ENCODE assay signal across 25 cellular contexts in the genomic region with DNA sequence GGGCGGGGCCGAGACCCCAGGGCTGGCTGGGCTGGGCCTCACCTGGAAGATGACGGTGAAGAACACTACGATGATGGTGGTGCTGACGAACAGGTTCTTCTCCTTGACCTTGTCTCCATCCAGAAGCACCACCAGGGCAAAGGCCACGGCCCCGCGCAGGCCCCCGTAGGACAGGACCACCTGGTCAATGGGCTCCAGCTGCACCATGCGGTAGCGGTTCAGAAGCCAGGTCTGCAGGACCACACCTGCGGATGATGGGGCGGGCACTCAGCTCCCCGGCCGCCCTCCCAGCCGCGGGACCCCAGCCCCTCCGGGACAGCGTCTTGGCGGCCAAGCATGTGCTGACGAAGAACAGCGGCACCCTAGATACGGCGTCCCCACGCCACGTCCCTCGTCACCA. TPM values are rescaled to one million over a fixed set of nuclear protein-coding genes. Genes with fewer than 3 reads are reported as not detected.
DNase-seq lines count a peak whose midpoint lies in the region; ATAC-seq and TF ChIP-seq lines count a peak whose summit lies in the region.
"Had no signal": no experiment of that assay in that cellular context is flagged by ENCODE, and none has a peak within 500 bp of the region (broad histone marks: within the 10 kb centered on the region; RNA-seq: fewer than 3 reads in every experiment).

No MANE protein-coding gene starts in this region.

- H3K4me1 ChIP-seq in BLaER1 = peaks cover 89% of the 10 kb centered on the region
- H3K4me1 ChIP-seq in BLaER1 treated with 17β-estradiol and CSF1 and Interleukin-3, amounts not matched to agents 10 nM and 100 nM = peaks cover 42 to 87% (median 83%) of the 10 kb centered on the region in 10 experiments
- H3K4me1 ChIP-seq in neuronal stem cell (ENCODE audit: control insufficient read depth in 2 of 2, insufficient read depth in 1 of 2, low read depth in 1 of 2, low read length in 2 of 2) = no peaks in the 10 kb centered on the region
- H3K4me1 ChIP-seq: BE2C had no signal

- ATAC-seq in HG03095 (IDR thresholded peaks at IDR 0.05; ENCODE audit: unreplicated experiment) = no peak
- ATAC-seq: GM12878 had no signal

- H3K79me1 ChIP-seq in neuronal stem cell (ENCODE audit: low read depth, low read length) = peaks cover 3% of the 10 kb centered on the region

- peak overlapping the region; percentile 65 for H4K8ac ChIP-seq in neuronal stem cell (ENCODE audit: low read depth, low read length)

- no peak overlapping the region for H2BK15ac ChIP-seq in neuronal stem cell (ENCODE audit: low read length)

- H2BK120ac ChIP-seq in neuronal stem cell (ENCODE audit: low read depth, low read length) = no peak overlapping the region

- peak overlapping the region; percentile 89 for H3K4me2 ChIP-seq in BLaER1
- peak overlapping the region; percentile 20 to 97 (median 87); a peak in 18 of 22 replicates for H3K4me2 ChIP-seq in BLaER1 treated with 17β-estradiol and CSF1 and Interleukin-3, amounts not matched to agents 10 nM and 100 nM
- no peak overlapping the region for H3K4me2 ChIP-seq in neuronal stem cell (ENCODE audit: insufficient read depth, low read length, poor library complexity, severe bottlenecking)

- H2BK12ac ChIP-seq in neuronal stem cell (ENCODE audit: low read length) = no peak overlapping the region

- peak overlapping the region; percentile 84 for H3K4ac ChIP-seq in neuronal stem cell (ENCODE audit: low read length)

- H3K27ac ChIP-seq in BLaER1 = no peak overlapping the region
- H3K27ac ChIP-seq in BLaER1 treated with 17β-estradiol and CSF1 and Interleukin-3, amounts not matched to agents 10 nM and 100 nM = no peak overlapping the region
- H3K27ac ChIP-seq in neuronal stem cell (replicated peaks; ENCODE audit: low read length) = no peak overlapping the region

- no peak overlapping the region for H2AK5ac ChIP-seq in neuronal stem cell (ENCODE audit: low read depth, low read length)

- H3K23ac ChIP-seq in neuronal stem cell (ENCODE audit: low read depth, low read length, poor library complexity) = peak overlapping the region; percentile 73

- no peak overlapping the region for H3K4me3 Mint-ChIP-seq in activated T-helper 2 cell treated with anti-CD3 and anti-CD28 coated beads, Interferon-gamma antibody, Interleukin-2, Interleukin-4, amounts not matched to agents 10 μg/mL and 5 μg/mL and 100 μg/mL, durations not matched to agents 14 hours and 24 hours and 36 hours (ENCODE audit: low read depth)
- H3K4me3 Mint-ChIP-seq: CD14-positive monocyte; CD4-positive, alpha-beta memory T cell; CD4-positive, CD25-positive, alpha-beta regulatory T cell had no signal

- H3K27ac Mint-ChIP-seq in activated T-helper 2 cell treated with anti-CD3 and anti-CD28 coated beads, Interferon-gamma antibody, Interleukin-2, Interleukin-4, amounts not matched to agents 10 μg/mL and 5 μg/mL and 100 μg/mL, durations not matched to agents 14 hours and 24 hours and 36 hours = no peak overlapping the region
- H3K27ac Mint-ChIP-seq: CD14-positive monocyte; CD4-positive, alpha-beta memory T cell; CD4-positive, CD25-positive, alpha-beta regulatory T cell; CD8-positive, alpha-beta memory T cell had no signal

- H3K14ac ChIP-seq in neuronal stem cell (ENCODE audit: low read length) = peak overlapping the region; percentile 89

- TF ChIP-seq EP300 in Ishikawa (IDR thresholded peaks at IDR 0.05; ENCODE audit: borderline replicate concordance) = no peak

- no peaks in the 10 kb centered on the region for H3K4me1 Mint-ChIP-seq in activated T-helper 2 cell treated with anti-CD3 and anti-CD28 coated beads, Interferon-gamma antibody, Interleukin-2, Interleukin-4, amounts not matched to agents 10 μg/mL and 5 μg/mL and 100 μg/mL, durations not matched to agents 14 hours and 24 hours and 36 hours (ENCODE audit: low read depth)

- no CpG with 5 or more reads among the region's 27 CpGs for WGBS in neuronal stem cell (ENCODE audit: extremely low coverage in 2 of 2, insufficient read length in 2 of 2, insufficient replicate concordance in 1 of 2), 2 donors

- H3K36me3 Mint-ChIP-seq in activated T-helper 2 cell treated with anti-CD3 and anti-CD28 coated beads, Interferon-gamma antibody, Interleukin-2, Interleukin-4, amounts not matched to agents 10 μg/mL and 5 μg/mL and 100 μg/mL, durations not matched to agents 14 hours and 24 hours and 36 hours (ENCODE audit: low read depth) = no peaks in the 10 kb centered on the region
- H3K36me3 Mint-ChIP-seq: CD14-positive monocyte; CD4-positive, alpha-beta memory T cell; CD4-positive, CD25-positive, alpha-beta regulatory T cell; CD8-positive, alpha-beta memory T cell had no signal

- H3K18ac ChIP-seq in neuronal stem cell (ENCODE audit: low read length) = peak overlapping the region; percentile 57

- H3K4me3 ChIP-seq in BLaER1 (no peak overlapping the region), neuronal stem cell (ENCODE audit: low read length in 2 of 2) (no peak overlapping the region)
- no peak overlapping the region; a peak in 1 of 20 replicates for H3K4me3 ChIP-seq in BLaER1 treated with 17β-estradiol and CSF1 and Interleukin-3, amounts not matched to agents 10 nM and 100 nM
- H3K4me3 ChIP-seq: GM12878 had no signal

- H2AFZ ChIP-seq in neuronal stem cell (ENCODE audit: low read length) = no peak overlapping the region

- no peak overlapping the region for H4K91ac ChIP-seq in neuronal stem cell (ENCODE audit: low read depth, low read length, poor library complexity)

- H3K9me3 Mint-ChIP-seq in activated T-helper 2 cell treated with anti-CD3 and anti-CD28 coated beads, Interferon-gamma antibody, Interleukin-2, Interleukin-4, amounts not matched to agents 10 μg/mL and 5 μg/mL and 100 μg/mL, durations not matched to agents 14 hours and 24 hours and 36 hours = no peaks in the 10 kb centered on the region
- H3K9me3 Mint-ChIP-seq: CD4-positive, alpha-beta memory T cell; CD4-positive, CD25-positive, alpha-beta regulatory T cell; CD8-positive, alpha-beta memory T cell had no signal

- no peaks in the 10 kb centered on the region for H3K36me3 ChIP-seq in BLaER1
- H3K36me3 ChIP-seq in BLaER1 treated with 17β-estradiol and CSF1 and Interleukin-3, amounts not matched to agents 10 nM and 100 nM = no peaks in the 10 kb centered on the region
- H3K36me3 ChIP-seq in neuronal stem cell (replicated peaks in 1 of 2; ENCODE audit: control insufficient read depth in 2 of 2, insufficient read depth in 2 of 2, low read length in 2 of 2) = no peaks in the 10 kb centered on the region
- H3K36me3 ChIP-seq: BE2C had no signal

- H4K20me1 ChIP-seq in BLaER1 = peaks cover 28% of the 10 kb centered on the region
- peaks cover 0 to 59% (median 26%) of the 10 kb centered on the region in 11 experiments; a peak in 18 of 22 replicates for H4K20me1 ChIP-seq in BLaER1 treated with 17β-estradiol and CSF1 and Interleukin-3, amounts not matched to agents 10 nM and 100 nM

- H3K27me3 ChIP-seq in BLaER1 (peaks cover 12% of the 10 kb centered on the region), neuronal stem cell (ENCODE audit: control insufficient read depth in 3 of 3, insufficient read depth in 3 of 3, low read depth in 1 of 3, low read length in 3 of 3) (peaks cover 0 to 4% (median 0%) of the 10 kb centered on the region in 3 experiments)
- H3K27me3 ChIP-seq in BLaER1 treated with 17β-estradiol and CSF1 and Interleukin-3, amounts not matched to agents 10 nM and 100 nM = peaks cover 1 to 74% (median 14%) of the 10 kb centered on the region in 11 experiments; a peak in 21 of 22 replicates

- DNase-seq in neuronal stem cell (ENCODE audit: low spot score) (no peak), NCI-H748 (lab: John Stamatoyannopoulos, UW; ENCODE audit: unreplicated experiment) (no peak), NCI-H526 treated with DMSO at 0.1 percent for 48 hours (lab: John Stamatoyannopoulos, UW) (no peak)
- no peak for DNase-seq in activated T-helper 2 cell treated with anti-CD3 and anti-CD28 coated beads, Interferon-gamma antibody, Interleukin-2, Interleukin-4, amounts not matched to agents 10 μg/mL and 5 μg/mL and 100 μg/mL, durations not matched to agents 14 hours and 24 hours and 36 hours (ENCODE audit: low spot score)
- DNase-seq: 8988T; ACHN; BE2C; C1 segment of cervical spinal cord; CD4-positive, alpha-beta memory T cell; CD4-positive, CD25-positive, alpha-beta regulatory T cell; CD8-positive, alpha-beta memory T cell; COR-L47; DMS 273 treated with DMSO at 0.1 percent for 48 hours; DMS153; DMS53; DMS79; DND-41; EL; GDM1 had no signal

- no peak overlapping the region for H3K9ac ChIP-seq in BLaER1
- no peak overlapping the region for H3K9ac ChIP-seq in BLaER1 treated with 17β-estradiol and CSF1 and Interleukin-3, amounts not matched to agents 10 nM and 100 nM
- no peak overlapping the region for H3K9ac ChIP-seq in neuronal stem cell (ENCODE audit: low read depth, low read length, poor library complexity)

- H3K9me3 ChIP-seq in BLaER1 (no peaks in the 10 kb centered on the region), neuronal stem cell (replicated peaks in 1 of 2; ENCODE audit: control insufficient read depth in 2 of 2, insufficient read depth in 1 of 2, low read depth in 1 of 2, low read length in 2 of 2) (no peaks in the 10 kb centered on the region)
- no peaks in the 10 kb centered on the region for H3K9me3 ChIP-seq in BLaER1 treated with 17β-estradiol and CSF1 and Interleukin-3, amounts not matched to agents 10 nM and 100 nM (replicated peaks in 1 of 11)
- H3K9me3 ChIP-seq: BE2C had no signal

- peaks cover 1% of the 10 kb centered on the region for H3K27me3 Mint-ChIP-seq in activated T-helper 2 cell treated with anti-CD3 and anti-CD28 coated beads, Interferon-gamma antibody, Interleukin-2, Interleukin-4, amounts not matched to agents 10 μg/mL and 5 μg/mL and 100 μg/mL, durations not matched to agents 14 hours and 24 hours and 36 hours (ENCODE audit: low read depth)

- intact Hi-C loops in activated T-helper 2 cell treated with anti-CD3 and anti-CD28 coated beads, Interferon-gamma antibody, Interleukin-2, Interleukin-4, amounts not matched to agents 10 μg/mL and 5 μg/mL and 100 μg/mL, durations not matched to agents 14 hours and 24 hours and 36 hours (cut with micrococcal nuclease) = no loop called here

- TF ChIP-seq RAD21 in Ishikawa (IDR thresholded peaks at IDR 0.05; ENCODE audit: low read depth) = no peak

- peak overlapping the region; percentile 13 for H2BK5ac ChIP-seq in neuronal stem cell (ENCODE audit: low read length)

TF ChIP-seq in Ishikawa, 13 proteins besides CTCF, POLR2A, EP300 and RAD21:
- TF ChIP-seq FOXM1 (IDR thresholded peaks at IDR 0.05; ENCODE audit: borderline replicate concordance, low read depth) = no peak
- TF ChIP-seq ZBTB7A (IDR thresholded peaks at IDR 0.05; ENCODE audit: low read depth) = 0 out of 2 replicates have a peak, but pooled peaks have one; percentile 28
TF ChIP-seq in Ishikawa: peak in this region for 1.

RNA-seq across cellular contexts. Expression of a gene that starts 39.5 kb away (rescaled TPM):
- 18.9 TPM for polyA plus RNA-seq in neuronal stem cell (2013, experiment 1 of 2)
- 18.7 TPM for polyA plus RNA-seq in neuronal stem cell (2013, experiment 2 of 2)
- 62.3 and 66.4 TPM in 2 replicates for total RNA-seq in activated T-helper 2 cell treated with anti-CD3 and anti-CD28 coated beads, Interferon-gamma antibody, Interleukin-2, Interleukin-4, amounts not matched to agents 10 μg/mL and 5 μg/mL and 100 μg/mL, durations not matched to agents 14 hours and 24 hours and 36 hours

RNA-seq across cellular contexts. Expression of a gene that starts 41.7 kb away (rescaled TPM):
- 3.3 TPM for polyA plus RNA-seq in neuronal stem cell (2013, experiment 1 of 2)
- polyA plus RNA-seq in neuronal stem cell (2013, experiment 2 of 2) = 3.2 TPM
- total RNA-seq in activated T-helper 2 cell treated with anti-CD3 and anti-CD28 coated beads, Interferon-gamma antibody, Interleukin-2, Interleukin-4, amounts not matched to agents 10 μg/mL and 5 μg/mL and 100 μg/mL, durations not matched to agents 14 hours and 24 hours and 36 hours = 2.4 and 2.8 TPM in 2 replicates
